1 cellular context compared by ENCODE assay signal in the genomic region with DNA sequence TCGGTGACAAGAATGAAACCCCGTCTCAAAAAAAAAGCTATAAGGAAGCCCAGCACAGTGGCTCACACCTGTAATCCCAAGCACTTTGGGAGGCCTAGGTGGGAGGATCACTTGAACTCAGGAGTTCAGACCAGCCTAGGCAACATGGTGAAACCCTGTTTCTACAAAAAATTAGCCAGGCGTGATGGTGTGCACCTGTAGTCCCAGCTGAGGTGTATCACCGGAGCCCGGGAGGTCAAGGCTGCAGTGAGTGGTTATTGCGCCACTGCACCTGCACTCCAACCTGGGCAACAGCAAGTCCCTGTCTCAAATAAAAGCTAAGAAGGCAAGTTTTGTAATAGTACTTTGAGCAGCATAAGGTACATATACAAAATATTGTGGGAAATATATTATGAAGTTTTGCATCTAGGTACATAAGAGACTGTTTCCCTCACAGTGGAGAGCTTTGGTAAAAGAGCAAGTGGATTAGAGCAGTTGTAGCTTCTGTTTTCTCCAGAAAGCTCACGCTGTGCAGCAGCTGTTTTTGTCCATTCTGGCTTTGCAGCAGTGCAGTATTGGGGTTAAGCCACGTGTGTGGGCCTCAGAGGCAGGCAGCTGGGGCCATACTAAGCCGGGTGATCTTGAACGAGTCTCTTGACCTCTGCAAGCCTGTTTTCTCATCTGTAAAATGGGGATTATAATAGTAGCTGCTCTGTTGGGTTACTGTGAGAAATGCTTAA.
TF ChIP-seq lines count a peak whose summit lies in the region.

No MANE protein-coding gene starts in this region.

TF ChIP-seq in HepG2, 621 proteins besides CTCF, POLR2A, EP300 and RAD21 (continued from another document and continues in another):
- TF ChIP-seq, protein P1, sequence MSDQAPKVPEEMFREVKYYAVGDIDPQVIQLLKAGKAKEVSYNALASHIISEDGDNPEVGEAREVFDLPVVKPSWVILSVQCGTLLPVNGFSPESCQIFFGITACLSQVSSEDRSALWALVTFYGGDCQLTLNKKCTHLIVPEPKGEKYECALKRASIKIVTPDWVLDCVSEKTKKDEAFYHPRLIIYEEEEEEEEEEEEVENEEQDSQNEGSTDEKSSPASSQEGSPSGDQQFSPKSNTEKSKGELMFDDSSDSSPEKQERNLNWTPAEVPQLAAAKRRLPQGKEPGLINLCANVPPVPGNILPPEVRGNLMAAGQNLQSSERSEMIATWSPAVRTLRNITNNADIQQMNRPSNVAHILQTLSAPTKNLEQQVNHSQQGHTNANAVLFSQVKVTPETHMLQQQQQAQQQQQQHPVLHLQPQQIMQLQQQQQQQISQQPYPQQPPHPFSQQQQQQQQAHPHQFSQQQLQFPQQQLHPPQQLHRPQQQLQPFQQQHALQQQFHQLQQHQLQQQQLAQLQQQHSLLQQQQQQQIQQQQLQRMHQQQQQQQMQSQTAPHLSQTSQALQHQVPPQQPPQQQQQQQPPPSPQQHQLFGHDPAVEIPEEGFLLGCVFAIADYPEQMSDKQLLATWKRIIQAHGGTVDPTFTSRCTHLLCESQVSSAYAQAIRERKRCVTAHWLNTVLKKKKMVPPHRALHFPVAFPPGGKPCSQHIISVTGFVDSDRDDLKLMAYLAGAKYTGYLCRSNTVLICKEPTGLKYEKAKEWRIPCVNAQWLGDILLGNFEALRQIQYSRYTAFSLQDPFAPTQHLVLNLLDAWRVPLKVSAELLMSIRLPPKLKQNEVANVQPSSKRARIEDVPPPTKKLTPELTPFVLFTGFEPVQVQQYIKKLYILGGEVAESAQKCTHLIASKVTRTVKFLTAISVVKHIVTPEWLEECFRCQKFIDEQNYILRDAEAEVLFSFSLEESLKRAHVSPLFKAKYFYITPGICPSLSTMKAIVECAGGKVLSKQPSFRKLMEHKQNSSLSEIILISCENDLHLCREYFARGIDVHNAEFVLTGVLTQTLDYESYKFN (CRISPR knock-in tag; conservative IDR thresholded peaks at IDR 0.05), result 0 out of 2 replicates have a peak, but pooled peaks have one; percentile 28
- TF ChIP-seq KDM6A (CRISPR knock-in tag; IDR thresholded peaks at IDR 0.05; ENCODE audit: low read depth), result no peak
- TF ChIP-seq, protein P2, sequence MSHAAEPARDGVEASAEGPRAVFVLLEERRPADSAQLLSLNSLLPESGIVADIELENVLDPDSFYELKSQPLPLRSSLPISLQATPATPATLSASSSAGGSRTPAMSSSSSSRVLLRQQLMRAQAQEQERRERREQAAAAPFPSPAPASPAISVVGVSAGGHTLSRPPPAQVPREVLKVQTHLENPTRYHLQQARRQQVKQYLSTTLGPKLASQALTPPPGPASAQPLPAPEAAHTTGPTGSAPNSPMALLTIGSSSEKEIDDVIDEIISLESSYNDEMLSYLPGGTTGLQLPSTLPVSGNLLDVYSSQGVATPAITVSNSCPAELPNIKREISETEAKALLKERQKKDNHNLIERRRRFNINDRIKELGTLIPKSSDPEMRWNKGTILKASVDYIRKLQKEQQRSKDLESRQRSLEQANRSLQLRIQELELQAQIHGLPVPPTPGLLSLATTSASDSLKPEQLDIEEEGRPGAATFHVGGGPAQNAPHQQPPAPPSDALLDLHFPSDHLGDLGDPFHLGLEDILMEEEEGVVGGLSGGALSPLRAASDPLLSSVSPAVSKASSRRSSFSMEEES (CRISPR knock-in tag; IDR thresholded peaks at IDR 0.05), result no peak
- no peak for TF ChIP-seq CBX1 (IDR thresholded peaks at IDR 0.05; ENCODE audit: low read depth)
- no peak; the same call in 1 of the 2 replicates for TF ChIP-seq HDAC2 (CRISPR knock-in tag; IDR thresholded peaks at IDR 0.05)
- TF ChIP-seq, protein P3, sequence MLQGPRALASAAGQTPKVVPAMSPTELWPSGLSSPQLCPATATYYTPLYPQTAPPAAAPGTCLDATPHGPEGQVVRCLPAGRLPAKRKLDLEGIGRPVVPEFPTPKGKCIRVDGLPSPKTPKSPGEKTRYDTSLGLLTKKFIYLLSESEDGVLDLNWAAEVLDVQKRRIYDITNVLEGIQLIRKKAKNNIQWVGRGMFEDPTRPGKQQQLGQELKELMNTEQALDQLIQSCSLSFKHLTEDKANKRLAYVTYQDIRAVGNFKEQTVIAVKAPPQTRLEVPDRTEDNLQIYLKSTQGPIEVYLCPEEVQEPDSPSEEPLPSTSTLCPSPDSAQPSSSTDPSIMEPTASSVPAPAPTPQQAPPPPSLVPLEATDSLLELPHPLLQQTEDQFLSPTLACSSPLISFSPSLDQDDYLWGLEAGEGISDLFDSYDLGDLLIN (CRISPR knock-in tag; IDR thresholded peaks at IDR 0.05; ENCODE audit: borderline replicate concordance), result no peak
- TF ChIP-seq ADNP (CRISPR knock-in tag; IDR thresholded peaks at IDR 0.05), result no peak
- peak; percentile 58; the same call in 1 of the 2 replicates for TF ChIP-seq TBX2 (CRISPR knock-in tag; IDR thresholded peaks at IDR 0.05; ENCODE audit: borderline replicate concordance)
- no peak for TF ChIP-seq PRPF4 (IDR thresholded peaks at IDR 0.05; ENCODE audit: low read depth, low read length, poor library complexity, severe bottlenecking)
- TF ChIP-seq, protein P4, sequence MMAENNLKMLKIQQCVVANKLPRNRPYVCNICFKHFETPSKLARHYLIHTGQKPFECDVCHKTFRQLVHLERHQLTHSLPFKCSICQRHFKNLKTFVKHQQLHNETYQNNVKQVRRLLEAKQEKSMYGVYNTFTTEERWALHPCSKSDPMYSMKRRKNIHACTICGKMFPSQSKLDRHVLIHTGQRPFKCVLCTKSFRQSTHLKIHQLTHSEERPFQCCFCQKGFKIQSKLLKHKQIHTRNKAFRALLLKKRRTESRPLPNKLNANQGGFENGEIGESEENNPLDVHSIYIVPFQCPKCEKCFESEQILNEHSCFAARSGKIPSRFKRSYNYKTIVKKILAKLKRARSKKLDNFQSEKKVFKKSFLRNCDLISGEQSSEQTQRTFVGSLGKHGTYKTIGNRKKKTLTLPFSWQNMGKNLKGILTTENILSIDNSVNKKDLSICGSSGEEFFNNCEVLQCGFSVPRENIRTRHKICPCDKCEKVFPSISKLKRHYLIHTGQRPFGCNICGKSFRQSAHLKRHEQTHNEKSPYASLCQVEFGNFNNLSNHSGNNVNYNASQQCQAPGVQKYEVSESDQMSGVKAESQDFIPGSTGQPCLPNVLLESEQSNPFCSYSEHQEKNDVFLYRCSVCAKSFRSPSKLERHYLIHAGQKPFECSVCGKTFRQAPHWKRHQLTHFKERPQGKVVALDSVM (CRISPR knock-in tag; IDR thresholded peaks at IDR 0.05), result peak; percentile 57; the same call in 1 of the 2 replicates
- TF ChIP-seq, protein P5, sequence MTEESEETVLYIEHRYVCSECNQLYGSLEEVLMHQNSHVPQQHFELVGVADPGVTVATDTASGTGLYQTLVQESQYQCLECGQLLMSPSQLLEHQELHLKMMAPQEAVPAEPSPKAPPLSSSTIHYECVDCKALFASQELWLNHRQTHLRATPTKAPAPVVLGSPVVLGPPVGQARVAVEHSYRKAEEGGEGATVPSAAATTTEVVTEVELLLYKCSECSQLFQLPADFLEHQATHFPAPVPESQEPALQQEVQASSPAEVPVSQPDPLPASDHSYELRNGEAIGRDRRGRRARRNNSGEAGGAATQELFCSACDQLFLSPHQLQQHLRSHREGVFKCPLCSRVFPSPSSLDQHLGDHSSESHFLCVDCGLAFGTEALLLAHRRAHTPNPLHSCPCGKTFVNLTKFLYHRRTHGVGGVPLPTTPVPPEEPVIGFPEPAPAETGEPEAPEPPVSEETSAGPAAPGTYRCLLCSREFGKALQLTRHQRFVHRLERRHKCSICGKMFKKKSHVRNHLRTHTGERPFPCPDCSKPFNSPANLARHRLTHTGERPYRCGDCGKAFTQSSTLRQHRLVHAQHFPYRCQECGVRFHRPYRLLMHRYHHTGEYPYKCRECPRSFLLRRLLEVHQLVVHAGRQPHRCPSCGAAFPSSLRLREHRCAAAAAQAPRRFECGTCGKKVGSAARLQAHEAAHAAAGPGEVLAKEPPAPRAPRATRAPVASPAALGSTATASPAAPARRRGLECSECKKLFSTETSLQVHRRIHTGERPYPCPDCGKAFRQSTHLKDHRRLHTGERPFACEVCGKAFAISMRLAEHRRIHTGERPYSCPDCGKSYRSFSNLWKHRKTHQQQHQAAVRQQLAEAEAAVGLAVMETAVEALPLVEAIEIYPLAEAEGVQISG (CRISPR knock-in tag; IDR thresholded peaks at IDR 0.05), result no peak
- TF ChIP-seq ZNF446 (CRISPR knock-in tag; IDR thresholded peaks at IDR 0.05), result no peak
- TF ChIP-seq, protein P6, sequence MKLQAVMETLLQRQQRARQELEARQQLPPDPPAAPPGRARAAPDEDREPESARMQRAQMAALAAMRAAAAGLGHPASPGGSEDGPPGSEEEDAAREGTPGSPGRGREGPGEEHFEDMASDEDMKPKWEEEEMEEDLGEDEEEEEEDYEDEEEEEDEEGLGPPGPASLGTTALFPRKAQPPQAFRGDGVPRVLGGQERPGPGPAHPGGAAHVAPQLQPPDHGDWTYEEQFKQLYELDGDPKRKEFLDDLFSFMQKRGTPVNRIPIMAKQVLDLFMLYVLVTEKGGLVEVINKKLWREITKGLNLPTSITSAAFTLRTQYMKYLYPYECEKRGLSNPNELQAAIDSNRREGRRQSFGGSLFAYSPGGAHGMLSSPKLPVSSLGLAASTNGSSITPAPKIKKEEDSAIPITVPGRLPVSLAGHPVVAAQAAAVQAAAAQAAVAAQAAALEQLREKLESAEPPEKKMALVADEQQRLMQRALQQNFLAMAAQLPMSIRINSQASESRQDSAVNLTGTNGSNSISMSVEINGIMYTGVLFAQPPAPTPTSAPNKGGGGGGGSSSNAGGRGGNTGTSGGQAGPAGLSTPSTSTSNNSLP (IDR thresholded peaks at IDR 0.05; ENCODE audit: low read depth, low read length), result no peak
- TF ChIP-seq, protein P7, sequence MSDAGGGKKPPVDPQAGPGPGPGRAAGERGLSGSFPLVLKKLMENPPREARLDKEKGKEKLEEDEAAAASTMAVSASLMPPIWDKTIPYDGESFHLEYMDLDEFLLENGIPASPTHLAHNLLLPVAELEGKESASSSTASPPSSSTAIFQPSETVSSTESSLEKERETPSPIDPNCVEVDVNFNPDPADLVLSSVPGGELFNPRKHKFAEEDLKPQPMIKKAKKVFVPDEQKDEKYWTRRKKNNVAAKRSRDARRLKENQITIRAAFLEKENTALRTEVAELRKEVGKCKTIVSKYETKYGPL (CRISPR knock-in tag; IDR thresholded peaks at IDR 0.05), result no peak
- no peak for TF ChIP-seq TAF15 (IDR thresholded peaks at IDR 0.05; ENCODE audit: low read depth, low read length, poor library complexity, severe bottlenecking)
- peak; percentile 32; the same call in 1 of the 2 replicates for TF ChIP-seq ZNF292 (CRISPR knock-in tag; IDR thresholded peaks at IDR 0.05; ENCODE audit: borderline replicate concordance, low read depth)
- TF ChIP-seq EZH2 (conservative IDR thresholded peaks at IDR 0.05; ENCODE audit: low read depth, low read length), result no peak
- no peak for TF ChIP-seq HNRNPUL1 (IDR thresholded peaks at IDR 0.05; ENCODE audit: low read depth, low read length)
- no peak for TF ChIP-seq ZNF232 (CRISPR knock-in tag; IDR thresholded peaks at IDR 0.05; ENCODE audit: borderline replicate concordance)
- no peak for TF ChIP-seq ATAD3A (CRISPR knock-in tag; IDR thresholded peaks at IDR 0.05)
- no peak for TF ChIP-seq ZNF709 (CRISPR knock-in tag; IDR thresholded peaks at IDR 0.05)
- no peak for TF ChIP-seq ZNF607 (CRISPR knock-in tag; IDR thresholded peaks at IDR 0.05; ENCODE audit: borderline replicate concordance)
- no peak for TF ChIP-seq LCORL (IDR thresholded peaks at IDR 0.05)
- peak; percentile 48; the same call in 1 of the 2 replicates for TF ChIP-seq LCORL (CRISPR knock-in tag; IDR thresholded peaks at IDR 0.05)
- TF ChIP-seq ZNF510 (CRISPR knock-in tag; IDR thresholded peaks at IDR 0.05; ENCODE audit: low read depth), result no peak
- TF ChIP-seq ZNF567 (CRISPR knock-in tag; IDR thresholded peaks at IDR 0.05; ENCODE audit: borderline replicate concordance), result no peak
- no peak for TF ChIP-seq SRF (IDR thresholded peaks at IDR 0.05; ENCODE audit: low read depth, low read length)
- no peak for TF ChIP-seq ZNF44 (CRISPR knock-in tag; IDR thresholded peaks at IDR 0.05)
- TF ChIP-seq, protein P8, sequence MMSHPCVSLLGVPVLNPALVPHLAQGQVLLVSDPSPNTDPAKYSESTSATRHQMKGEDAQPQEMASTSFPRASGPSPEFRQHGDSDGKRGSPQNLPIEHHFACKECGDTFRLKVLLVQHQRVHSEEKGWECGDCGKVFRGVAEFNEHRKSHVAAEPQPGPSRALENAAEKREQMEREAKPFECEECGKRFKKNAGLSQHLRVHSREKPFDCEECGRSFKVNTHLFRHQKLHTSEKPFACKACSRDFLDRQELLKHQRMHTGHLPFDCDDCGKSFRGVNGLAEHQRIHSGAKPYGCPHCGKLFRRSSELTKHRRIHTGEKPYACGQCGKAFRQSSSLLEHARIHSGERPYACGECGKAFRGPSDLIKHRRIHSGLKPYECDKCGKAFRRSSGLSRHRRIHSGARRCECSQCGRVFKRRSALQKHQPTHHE (CRISPR knock-in tag; IDR thresholded peaks at IDR 0.05; ENCODE audit: borderline replicate concordance), result no peak
- TF ChIP-seq RFX3 (CRISPR knock-in tag; IDR thresholded peaks at IDR 0.05), result no peak
- TF ChIP-seq KLF9 (CRISPR knock-in tag; IDR thresholded peaks at IDR 0.05; ENCODE audit: low read depth), result no peak
- no peak for TF ChIP-seq ZBTB3 (CRISPR knock-in tag; IDR thresholded peaks at IDR 0.05; ENCODE audit: borderline replicate concordance, low read depth)
- TF ChIP-seq TEAD2 (CRISPR knock-in tag; IDR thresholded peaks at IDR 0.05), result no peak
- TF ChIP-seq SSRP1 (CRISPR knock-in tag; IDR thresholded peaks at IDR 0.05), result no peak
- TF ChIP-seq TAF1 (CRISPR knock-in tag; IDR thresholded peaks at IDR 0.05), result no peak
- no peak for TF ChIP-seq ZNF772 (CRISPR knock-in tag; IDR thresholded peaks at IDR 0.05)
- no peak for TF ChIP-seq NFIC (IDR thresholded peaks at IDR 0.05; ENCODE audit: low read length)
- TF ChIP-seq NFE2 (CRISPR knock-in tag; IDR thresholded peaks at IDR 0.05), result no peak
- TF ChIP-seq, protein P9, sequence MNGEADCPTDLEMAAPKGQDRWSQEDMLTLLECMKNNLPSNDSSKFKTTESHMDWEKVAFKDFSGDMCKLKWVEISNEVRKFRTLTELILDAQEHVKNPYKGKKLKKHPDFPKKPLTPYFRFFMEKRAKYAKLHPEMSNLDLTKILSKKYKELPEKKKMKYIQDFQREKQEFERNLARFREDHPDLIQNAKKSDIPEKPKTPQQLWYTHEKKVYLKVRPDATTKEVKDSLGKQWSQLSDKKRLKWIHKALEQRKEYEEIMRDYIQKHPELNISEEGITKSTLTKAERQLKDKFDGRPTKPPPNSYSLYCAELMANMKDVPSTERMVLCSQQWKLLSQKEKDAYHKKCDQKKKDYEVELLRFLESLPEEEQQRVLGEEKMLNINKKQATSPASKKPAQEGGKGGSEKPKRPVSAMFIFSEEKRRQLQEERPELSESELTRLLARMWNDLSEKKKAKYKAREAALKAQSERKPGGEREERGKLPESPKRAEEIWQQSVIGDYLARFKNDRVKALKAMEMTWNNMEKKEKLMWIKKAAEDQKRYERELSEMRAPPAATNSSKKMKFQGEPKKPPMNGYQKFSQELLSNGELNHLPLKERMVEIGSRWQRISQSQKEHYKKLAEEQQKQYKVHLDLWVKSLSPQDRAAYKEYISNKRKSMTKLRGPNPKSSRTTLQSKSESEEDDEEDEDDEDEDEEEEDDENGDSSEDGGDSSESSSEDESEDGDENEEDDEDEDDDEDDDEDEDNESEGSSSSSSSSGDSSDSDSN (CRISPR knock-in tag; IDR thresholded peaks at IDR 0.05), result no peak
- TF ChIP-seq HIVEP1 (CRISPR knock-in tag; IDR thresholded peaks at IDR 0.05), result no peak
- no peak for TF ChIP-seq ELF1 (CRISPR knock-in tag; IDR thresholded peaks at IDR 0.05)
